Comparison of ENCODE assay signal across 23 cellular contexts in genomic region chr3:31645233-31645632, GRCh38.
"Had no signal": no experiment of that assay in that cellular context is flagged by ENCODE, and none has a peak within 500 bp of the region (broad histone marks: within the 10 kb centered on the region; RNA-seq: fewer than 3 reads in every experiment).

No MANE protein-coding gene starts in this region.

- DNase-seq: Kasumi-1; MM.1S; NCI-H1092 treated with DMSO at 0.1 percent for 48 hours; NCI-H1436; NCI-H187; NCI-H2029; NCI-H2081 treated with DMSO at 0.1 percent for 48 hours; NCI-H2171; NCI-H226; NCI-H446; NCI-H510A; NCI-H524 treated with DMSO at 0.1 percent for 48 hours; NCI-H69; NCI-H774; NK-92 treated with Interleukin-12 subunit alpha and Interleukin-12 subunit beta, amount 100 ng/mL, for 24 hours; PC-3; SHP77 treated with DMSO at 0.1 percent for 48 hours; SJCRH30 had no signal

- H3K9ac ChIP-seq: KMS-11 had no signal

- H3K4me2 ChIP-seq: KMS-11 had no signal

- H3K4me1 ChIP-seq: SJCRH30 had no signal

- H3K36me3 ChIP-seq: SJCRH30 had no signal

- H3K4me3 ChIP-seq: K562, SJCRH30 had no signal

- H3K9me3 ChIP-seq: SJCRH30 had no signal

- FAIRE-seq: K562 had no signal

- ATAC-seq: K562, Panc1, PC-3, Right ventricle myocardium inferior, SK-N-SH treated with all-trans-retinoic acid at 6 μM for 48 hours had no signal

- H3K27me3 ChIP-seq: SJCRH30 had no signal

- H3K27ac ChIP-seq: KMS-11, SJCRH30 had no signal
